In the genomic region with DNA sequence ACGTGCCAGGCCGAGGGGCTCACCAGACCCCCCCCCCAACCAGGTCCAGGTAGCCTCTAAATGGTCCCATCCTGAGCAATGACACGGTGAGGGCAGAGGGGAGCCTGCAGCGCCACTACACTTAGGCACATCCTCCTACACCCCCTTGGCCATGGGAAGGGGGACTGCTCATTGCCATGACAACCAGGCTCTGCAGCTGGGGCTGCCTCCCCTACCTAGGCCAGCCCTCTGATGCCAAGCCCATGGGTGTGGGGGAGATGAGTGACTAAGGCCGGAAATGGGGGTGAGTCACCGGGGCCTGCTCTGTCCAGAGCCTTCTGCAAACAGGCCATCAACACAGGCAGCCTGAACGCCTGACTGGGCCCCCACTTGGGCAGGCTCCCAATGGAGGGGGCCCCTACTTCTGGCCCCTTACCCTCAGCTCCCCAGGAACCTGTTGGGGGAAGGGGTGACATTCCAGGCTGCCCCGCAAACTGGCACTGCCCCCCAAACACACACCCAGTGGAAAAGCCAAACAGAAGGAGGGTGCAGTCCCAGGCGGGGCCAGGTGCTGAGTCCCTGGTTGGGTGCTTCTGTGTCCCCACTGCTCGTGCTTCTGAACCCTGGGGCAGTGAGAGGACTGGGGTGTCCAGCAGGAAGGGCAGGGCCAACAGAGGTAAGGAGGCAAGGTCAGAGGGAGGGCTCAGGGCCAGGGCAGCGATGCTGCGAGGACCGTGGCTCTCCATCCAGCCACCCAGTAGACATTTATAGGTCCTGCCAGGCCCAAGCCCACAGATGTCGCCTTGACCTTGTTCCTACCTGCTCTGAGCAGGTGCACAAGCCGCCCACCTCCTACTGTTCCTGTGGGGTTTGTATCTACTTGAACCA, we compare ENCODE assay signal across 1 cellular context.
A peak's percentile ranks its signal among the peaks of the same experiment; 100 is the strongest.
TF ChIP-seq lines count a peak whose summit lies in the region.

No MANE protein-coding gene starts in this region.

TF ChIP-seq in HepG2, 621 proteins besides CTCF, POLR2A, EP300 and RAD21 (continued from another document and continues in another):
- TF ChIP-seq, protein P1, sequence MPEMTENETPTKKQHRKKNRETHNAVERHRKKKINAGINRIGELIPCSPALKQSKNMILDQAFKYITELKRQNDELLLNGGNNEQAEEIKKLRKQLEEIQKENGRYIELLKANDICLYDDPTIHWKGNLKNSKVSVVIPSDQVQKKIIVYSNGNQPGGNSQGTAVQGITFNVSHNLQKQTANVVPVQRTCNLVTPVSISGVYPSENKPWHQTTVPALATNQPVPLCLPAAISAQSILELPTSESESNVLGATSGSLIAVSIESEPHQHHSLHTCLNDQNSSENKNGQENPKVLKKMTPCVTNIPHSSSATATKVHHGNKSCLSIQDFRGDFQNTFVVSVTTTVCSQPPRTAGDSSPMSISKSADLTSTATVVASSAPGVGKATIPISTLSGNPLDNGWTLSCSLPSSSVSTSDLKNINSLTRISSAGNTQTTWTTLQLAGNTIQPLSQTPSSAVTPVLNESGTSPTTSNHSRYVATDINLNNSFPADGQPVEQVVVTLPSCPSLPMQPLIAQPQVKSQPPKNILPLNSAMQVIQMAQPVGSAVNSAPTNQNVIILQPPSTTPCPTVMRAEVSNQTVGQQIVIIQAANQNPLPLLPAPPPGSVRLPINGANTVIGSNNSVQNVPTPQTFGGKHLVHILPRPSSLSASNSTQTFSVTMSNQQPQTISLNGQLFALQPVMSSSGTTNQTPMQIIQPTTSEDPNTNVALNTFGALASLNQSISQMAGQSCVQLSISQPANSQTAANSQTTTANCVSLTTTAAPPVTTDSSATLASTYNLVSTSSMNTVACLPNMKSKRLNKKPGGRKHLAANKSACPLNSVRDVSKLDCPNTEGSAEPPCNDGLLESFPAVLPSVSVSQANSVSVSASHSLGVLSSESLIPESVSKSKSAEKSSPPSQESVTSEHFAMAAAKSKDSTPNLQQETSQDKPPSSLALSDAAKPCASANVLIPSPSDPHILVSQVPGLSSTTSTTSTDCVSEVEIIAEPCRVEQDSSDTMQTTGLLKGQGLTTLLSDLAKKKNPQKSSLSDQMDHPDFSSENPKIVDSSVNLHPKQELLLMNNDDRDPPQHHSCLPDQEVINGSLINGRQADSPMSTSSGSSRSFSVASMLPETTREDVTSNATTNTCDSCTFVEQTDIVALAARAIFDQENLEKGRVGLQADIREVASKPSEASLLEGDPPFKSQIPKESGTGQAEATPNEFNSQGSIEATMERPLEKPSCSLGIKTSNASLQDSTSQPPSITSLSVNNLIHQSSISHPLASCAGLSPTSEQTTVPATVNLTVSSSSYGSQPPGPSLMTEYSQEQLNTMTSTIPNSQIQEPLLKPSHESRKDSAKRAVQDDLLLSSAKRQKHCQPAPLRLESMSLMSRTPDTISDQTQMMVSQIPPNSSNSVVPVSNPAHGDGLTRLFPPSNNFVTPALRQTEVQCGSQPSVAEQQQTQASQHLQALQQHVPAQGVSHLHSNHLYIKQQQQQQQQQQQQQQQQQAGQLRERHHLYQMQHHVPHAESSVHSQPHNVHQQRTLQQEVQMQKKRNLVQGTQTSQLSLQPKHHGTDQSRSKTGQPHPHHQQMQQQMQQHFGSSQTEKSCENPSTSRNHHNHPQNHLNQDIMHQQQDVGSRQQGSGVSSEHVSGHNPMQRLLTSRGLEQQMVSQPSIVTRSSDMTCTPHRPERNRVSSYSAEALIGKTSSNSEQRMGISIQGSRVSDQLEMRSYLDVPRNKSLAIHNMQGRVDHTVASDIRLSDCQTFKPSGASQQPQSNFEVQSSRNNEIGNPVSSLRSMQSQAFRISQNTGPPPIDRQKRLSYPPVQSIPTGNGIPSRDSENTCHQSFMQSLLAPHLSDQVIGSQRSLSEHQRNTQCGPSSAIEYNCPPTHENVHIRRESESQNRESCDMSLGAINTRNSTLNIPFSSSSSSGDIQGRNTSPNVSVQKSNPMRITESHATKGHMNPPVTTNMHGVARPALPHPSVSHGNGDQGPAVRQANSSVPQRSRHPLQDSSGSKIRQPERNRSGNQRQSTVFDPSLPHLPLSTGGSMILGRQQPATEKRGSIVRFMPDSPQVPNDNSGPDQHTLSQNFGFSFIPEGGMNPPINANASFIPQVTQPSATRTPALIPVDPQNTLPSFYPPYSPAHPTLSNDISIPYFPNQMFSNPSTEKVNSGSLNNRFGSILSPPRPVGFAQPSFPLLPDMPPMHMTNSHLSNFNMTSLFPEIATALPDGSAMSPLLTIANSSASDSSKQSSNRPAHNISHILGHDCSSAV (CRISPR knock-in tag; IDR thresholded peaks at IDR 0.05; ENCODE audit: borderline replicate concordance), result 0 out of 2 replicates have a peak, but pooled peaks have one; percentile 79
- TF ChIP-seq, protein P2, sequence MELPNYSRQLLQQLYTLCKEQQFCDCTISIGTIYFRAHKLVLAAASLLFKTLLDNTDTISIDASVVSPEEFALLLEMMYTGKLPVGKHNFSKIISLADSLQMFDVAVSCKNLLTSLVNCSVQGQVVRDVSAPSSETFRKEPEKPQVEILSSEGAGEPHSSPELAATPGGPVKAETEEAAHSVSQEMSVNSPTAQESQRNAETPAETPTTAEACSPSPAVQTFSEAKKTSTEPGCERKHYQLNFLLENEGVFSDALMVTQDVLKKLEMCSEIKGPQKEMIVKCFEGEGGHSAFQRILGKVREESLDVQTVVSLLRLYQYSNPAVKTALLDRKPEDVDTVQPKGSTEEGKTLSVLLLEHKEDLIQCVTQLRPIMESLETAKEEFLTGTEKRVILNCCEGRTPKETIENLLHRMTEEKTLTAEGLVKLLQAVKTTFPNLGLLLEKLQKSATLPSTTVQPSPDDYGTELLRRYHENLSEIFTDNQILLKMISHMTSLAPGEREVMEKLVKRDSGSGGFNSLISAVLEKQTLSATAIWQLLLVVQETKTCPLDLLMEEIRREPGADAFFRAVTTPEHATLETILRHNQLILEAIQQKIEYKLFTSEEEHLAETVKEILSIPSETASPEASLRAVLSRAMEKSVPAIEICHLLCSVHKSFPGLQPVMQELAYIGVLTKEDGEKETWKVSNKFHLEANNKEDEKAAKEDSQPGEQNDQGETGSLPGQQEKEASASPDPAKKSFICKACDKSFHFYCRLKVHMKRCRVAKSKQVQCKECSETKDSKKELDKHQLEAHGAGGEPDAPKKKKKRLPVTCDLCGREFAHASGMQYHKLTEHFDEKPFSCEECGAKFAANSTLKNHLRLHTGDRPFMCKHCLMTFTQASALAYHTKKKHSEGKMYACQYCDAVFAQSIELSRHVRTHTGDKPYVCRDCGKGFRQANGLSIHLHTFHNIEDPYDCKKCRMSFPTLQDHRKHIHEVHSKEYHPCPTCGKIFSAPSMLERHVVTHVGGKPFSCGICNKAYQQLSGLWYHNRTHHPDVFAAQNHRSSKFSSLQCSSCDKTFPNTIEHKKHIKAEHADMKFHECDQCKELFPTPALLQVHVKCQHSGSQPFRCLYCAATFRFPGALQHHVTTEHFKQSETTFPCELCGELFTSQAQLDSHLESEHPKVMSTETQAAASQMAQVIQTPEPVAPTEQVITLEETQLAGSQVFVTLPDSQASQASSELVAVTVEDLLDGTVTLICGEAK (IDR thresholded peaks at IDR 0.05), result no peak
- TF ChIP-seq, protein P2 (CRISPR knock-in tag; IDR thresholded peaks at IDR 0.05), result no peak
- TF ChIP-seq, protein P3, sequence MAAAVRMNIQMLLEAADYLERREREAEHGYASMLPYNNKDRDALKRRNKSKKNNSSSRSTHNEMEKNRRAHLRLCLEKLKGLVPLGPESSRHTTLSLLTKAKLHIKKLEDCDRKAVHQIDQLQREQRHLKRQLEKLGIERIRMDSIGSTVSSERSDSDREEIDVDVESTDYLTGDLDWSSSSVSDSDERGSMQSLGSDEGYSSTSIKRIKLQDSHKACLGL (CRISPR knock-in tag; IDR thresholded peaks at IDR 0.05), result peak; percentile 68
- TF ChIP-seq SOX13 (IDR thresholded peaks at IDR 0.05), result no peak
- peak in 1 of 2 experiments; percentile 31; a peak in 1 of 4 replicates for TF ChIP-seq SOX13 (CRISPR knock-in tag; conservative IDR thresholded peaks at IDR 0.05 in 1 of 2, IDR thresholded peaks at IDR 0.05 in 1 of 2)
- peak; percentile 62; the same call in 1 of the 2 replicates for TF ChIP-seq NR2C2 (CRISPR knock-in tag; IDR thresholded peaks at IDR 0.05; ENCODE audit: borderline replicate concordance)
- no peak for TF ChIP-seq KAT2B (IDR thresholded peaks at IDR 0.05; ENCODE audit: borderline replicate concordance, low read depth, low read length)
- 0 out of 2 replicates have a peak, but pooled peaks have one; percentile 69 for TF ChIP-seq SNAI1 (CRISPR knock-in tag; IDR thresholded peaks at IDR 0.05; ENCODE audit: borderline replicate concordance)
- TF ChIP-seq, protein P4, sequence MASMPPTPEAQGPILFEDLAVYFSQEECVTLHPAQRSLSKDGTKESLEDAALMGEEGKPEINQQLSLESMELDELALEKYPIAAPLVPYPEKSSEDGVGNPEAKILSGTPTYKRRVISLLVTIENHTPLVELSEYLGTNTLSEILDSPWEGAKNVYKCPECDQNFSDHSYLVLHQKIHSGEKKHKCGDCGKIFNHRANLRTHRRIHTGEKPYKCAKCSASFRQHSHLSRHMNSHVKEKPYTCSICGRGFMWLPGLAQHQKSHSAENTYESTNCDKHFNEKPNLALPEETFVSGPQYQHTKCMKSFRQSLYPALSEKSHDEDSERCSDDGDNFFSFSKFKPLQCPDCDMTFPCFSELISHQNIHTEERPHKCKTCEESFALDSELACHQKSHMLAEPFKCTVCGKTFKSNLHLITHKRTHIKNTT (CRISPR knock-in tag; IDR thresholded peaks at IDR 0.05), result no peak
- no peak for TF ChIP-seq SMARCC2 (IDR thresholded peaks at IDR 0.05)
- TF ChIP-seq, protein P5, sequence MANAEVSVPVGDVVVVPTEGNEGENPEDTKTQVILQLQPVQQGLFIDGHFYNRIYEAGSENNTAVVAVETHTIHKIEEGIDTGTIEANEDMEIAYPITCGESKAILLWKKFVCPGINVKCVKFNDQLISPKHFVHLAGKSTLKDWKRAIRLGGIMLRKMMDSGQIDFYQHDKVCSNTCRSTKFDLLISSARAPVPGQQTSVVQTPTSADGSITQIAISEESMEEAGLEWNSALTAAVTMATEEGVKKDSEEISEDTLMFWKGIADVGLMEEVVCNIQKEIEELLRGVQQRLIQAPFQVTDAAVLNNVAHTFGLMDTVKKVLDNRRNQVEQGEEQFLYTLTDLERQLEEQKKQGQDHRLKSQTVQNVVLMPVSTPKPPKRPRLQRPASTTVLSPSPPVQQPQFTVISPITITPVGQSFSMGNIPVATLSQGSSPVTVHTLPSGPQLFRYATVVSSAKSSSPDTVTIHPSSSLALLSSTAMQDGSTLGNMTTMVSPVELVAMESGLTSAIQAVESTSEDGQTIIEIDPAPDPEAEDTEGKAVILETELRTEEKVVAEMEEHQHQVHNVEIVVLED (CRISPR knock-in tag; IDR thresholded peaks at IDR 0.05; ENCODE audit: borderline replicate concordance), result no peak
- peak; percentile 55; the same call in 1 of the 2 replicates for TF ChIP-seq HMG20A (CRISPR knock-in tag; IDR thresholded peaks at IDR 0.05; ENCODE audit: borderline replicate concordance)
- TF ChIP-seq XRCC5 (optimal IDR thresholded peaks at IDR 0.05; ENCODE audit: low read length), result no peak
- TF ChIP-seq KDM6A (CRISPR knock-in tag; IDR thresholded peaks at IDR 0.05; ENCODE audit: low read depth), result peak; percentile 48; the same call in 1 of the 2 replicates
- TF ChIP-seq, protein P6, sequence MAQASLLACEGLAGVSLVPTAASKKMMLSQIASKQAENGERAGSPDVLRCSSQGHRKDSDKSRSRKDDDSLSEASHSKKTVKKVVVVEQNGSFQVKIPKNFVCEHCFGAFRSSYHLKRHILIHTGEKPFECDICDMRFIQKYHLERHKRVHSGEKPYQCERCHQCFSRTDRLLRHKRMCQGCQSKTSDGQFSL (CRISPR knock-in tag; IDR thresholded peaks at IDR 0.05), result no peak
- TF ChIP-seq, protein P7, sequence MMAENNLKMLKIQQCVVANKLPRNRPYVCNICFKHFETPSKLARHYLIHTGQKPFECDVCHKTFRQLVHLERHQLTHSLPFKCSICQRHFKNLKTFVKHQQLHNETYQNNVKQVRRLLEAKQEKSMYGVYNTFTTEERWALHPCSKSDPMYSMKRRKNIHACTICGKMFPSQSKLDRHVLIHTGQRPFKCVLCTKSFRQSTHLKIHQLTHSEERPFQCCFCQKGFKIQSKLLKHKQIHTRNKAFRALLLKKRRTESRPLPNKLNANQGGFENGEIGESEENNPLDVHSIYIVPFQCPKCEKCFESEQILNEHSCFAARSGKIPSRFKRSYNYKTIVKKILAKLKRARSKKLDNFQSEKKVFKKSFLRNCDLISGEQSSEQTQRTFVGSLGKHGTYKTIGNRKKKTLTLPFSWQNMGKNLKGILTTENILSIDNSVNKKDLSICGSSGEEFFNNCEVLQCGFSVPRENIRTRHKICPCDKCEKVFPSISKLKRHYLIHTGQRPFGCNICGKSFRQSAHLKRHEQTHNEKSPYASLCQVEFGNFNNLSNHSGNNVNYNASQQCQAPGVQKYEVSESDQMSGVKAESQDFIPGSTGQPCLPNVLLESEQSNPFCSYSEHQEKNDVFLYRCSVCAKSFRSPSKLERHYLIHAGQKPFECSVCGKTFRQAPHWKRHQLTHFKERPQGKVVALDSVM (CRISPR knock-in tag; IDR thresholded peaks at IDR 0.05), result no peak
- TF ChIP-seq ETV6 (CRISPR knock-in tag; conservative IDR thresholded peaks at IDR 0.05), result 0 out of 2 replicates have a peak, but pooled peaks have one; percentile 50
- TF ChIP-seq HNRNPL (IDR thresholded peaks at IDR 0.05; ENCODE audit: low read depth, low read length), result peak; percentile 97
